ENCODE assay signal across 8 cellular contexts in genomic region chr16:20849587-20850390, GRCh38. TPM values are rescaled to one million over a fixed set of nuclear protein-coding genes. Genes with fewer than 3 reads are reported as not detected.
DNase-seq lines count a peak whose midpoint lies in the region; ATAC-seq, FAIRE-seq and TF ChIP-seq lines count a peak whose summit lies in the region.

No MANE protein-coding gene starts in this region.

- H3K27me3 Mint-ChIP-seq in chondrocyte (ENCODE audit: low read depth) = no peaks in the 10 kb centered on the region

- no peak overlapping the region for H3K4me2 ChIP-seq in HepG2 (ENCODE audit: low read depth, low read length)

- CTCF ChIA-PET in HepG2 (lab: Yijun Ruan, JAX; ENCODE audit: low intra/inter-chr PET ratio, low total read pairs) = interaction anchor here (0.6 to 3.4 kb wide), 9 partner anchors 25 to 307 kb away, joined by 3 to 56 read pairs (median 5); no protein-coding TSS in a partner anchor

- H3K27ac ChIP-seq in HepG2 (ENCODE audit: extremely low read length, insufficient read depth, low read length) = no peak overlapping the region

- H3K27ac Mint-ChIP-seq in chondrocyte (ENCODE audit: unreplicated experiment) = peak overlapping the region; percentile 79

- intact Hi-C loops in HepG2 (cut with micrococcal nuclease; ENCODE audit: unreplicated experiment) = loop anchor here (1.0 to 5.0 kb wide), 7 partner anchors 29 to 253 kb away; no protein-coding TSS in a partner anchor

- H3K9me3 Mint-ChIP-seq in chondrocyte (ENCODE audit: low read depth) = no peaks in the 10 kb centered on the region

- H3K4me1 ChIP-seq in HepG2 (ENCODE audit: insufficient read depth, low read length) = peaks cover 19% of the 10 kb centered on the region

- no peak overlapping the region for H3K4me3 Mint-ChIP-seq in chondrocyte (ENCODE audit: unreplicated experiment)

- H3K9ac ChIP-seq in HepG2 (ENCODE audit: insufficient read depth, low read depth, low read length) = no peak overlapping the region

- peak; percentile 97 for TF ChIP-seq RAD21 in HepG2 (CRISPR knock-in tag; IDR thresholded peaks at IDR 0.05)

- peaks cover 10% of the 10 kb centered on the region for H3K36me3 Mint-ChIP-seq in chondrocyte (ENCODE audit: low read depth)

- BruUV-seq in HepG2 (replicated peaks; lab: Mats Ljungman, UMichigan) = no TSS peak

- H2AFZ ChIP-seq in HepG2 (ENCODE audit: low read length) = no peak overlapping the region

- H3K4me1 Mint-ChIP-seq in chondrocyte (ENCODE audit: low read depth) = peaks cover 51% of the 10 kb centered on the region

- POLR2A ChIA-PET in HepG2 (lab: Yijun Ruan, JAX) = no interaction called here

- H3K36me3 ChIP-seq in HepG2 (replicated peaks in 1 of 2; ENCODE audit: control insufficient read depth in 1 of 2, insufficient read depth in 2 of 2, low read length in 2 of 2) = peaks cover 8 to 17% of the 10 kb centered on the region in 2 experiments

- no peaks in the 10 kb centered on the region for H4K20me1 ChIP-seq in HepG2 (ENCODE audit: insufficient read depth, low read length)

- no peak overlapping the region for H3K4me3 ChIP-seq in HepG2 (replicated peaks in 1 of 3; ENCODE audit: insufficient read depth in 1 of 3, low read depth in 2 of 3, low read length in 3 of 3)

- ATAC-seq in HepG2 (peak; percentile 57), GM18517 (IDR thresholded peaks at IDR 0.05; ENCODE audit: unreplicated experiment) (no peak)

- TF ChIP-seq EP300 in HepG2 (IDR thresholded peaks at IDR 0.05; ENCODE audit: low read depth in 2 of 2, low read length in 2 of 2) = no peak
- no peak for TF ChIP-seq EP300 in HepG2 (CRISPR knock-in tag; IDR thresholded peaks at IDR 0.05; ENCODE audit: borderline replicate concordance)

- no peaks in the 10 kb centered on the region for H3K27me3 ChIP-seq in HepG2 (ENCODE audit: control insufficient read depth in 1 of 2, insufficient read depth in 2 of 2, low read length in 2 of 2)

- no peak for TF ChIP-seq POLR2A in HepG2 (IDR thresholded peaks at IDR 0.05; ENCODE audit: insufficient read depth in 1 of 2, low read depth in 2 of 2, low read length in 2 of 2)

- TF ChIP-seq CTCF in chondrocyte (IDR thresholded peaks at IDR 0.05) (peak; percentile 99), HepG2 (CRISPR knock-in tag; IDR thresholded peaks at IDR 0.05) (peak; percentile 98)

- 53% methylated on average over 6 of the region's 6 CpGs for WGBS in HepG2 (ENCODE audit: low lambda C conversion rate)

- H3K79me2 ChIP-seq in HepG2 (ENCODE audit: insufficient read depth, low read length) = no peaks in the 10 kb centered on the region

- no peaks in the 10 kb centered on the region for H3K9me3 ChIP-seq in HepG2 (ENCODE audit: low read length)

- DNase-seq in SHP77 (lab: John Stamatoyannopoulos, UW) = peak; percentile 7 to 31
- no peak for DNase-seq in SHP77 treated with DMSO at 0.1 percent for 48 hours (lab: John Stamatoyannopoulos, UW)
- DNase-seq in NCI-H2171 treated with DMSO at 0.1 percent for 48 hours (lab: John Stamatoyannopoulos, UW) = peak; percentile 71
- peak; percentile 48 to 62 for DNase-seq in activated CD4-positive, alpha-beta T cell treated with anti-CD3 and anti-CD28 coated beads for 24 hours (ENCODE audit: low read depth in 2 of 2)
- DNase-seq in chondrocyte (ENCODE audit: low spot score) = no peak
- DNase-seq in HepG2 (ENCODE audit: low spot score) = peak; percentile 68
- DNase-seq in stimulated activated CD4-positive, alpha-beta T cell treated with anti-CD3 and anti-CD28 coated beads, Interleukin-4, amount 100 ng/mL, for 4 hours = peak; percentile 53 to 62

- FAIRE-seq in HepG2 (lab: Jason Lieb, UNC) = peak; percentile 77

- in situ Hi-C loops in HepG2 (cut with HindIII; ENCODE audit: extremely low pct_ligation_motif_present, low pct_unique_long_range_greater_than_20kb) = loop anchor here (5.0 kb wide), 1 partner anchor 233 kb away; no protein-coding TSS in a partner anchor

RNA-seq across cellular contexts. Expression of gene REXO5, which starts 43.5 kb away (rescaled TPM):
- total RNA-seq in chondrocyte = 2.9 to 6.9 TPM (median 4.0 TPM) in 3 replicates
- total RNA-seq in HepG2 (2016; rRNA removed; fragmentation: Illumina TruSeq; extraction: Trizol) = 13.1 and 14.4 TPM in 2 replicates
- total RNA-seq in HepG2 (2016; cell fraction: cytosol; rRNA removed; fragmentation: Illumina TruSeq; extraction: Trizol; ENCODE audit: low read depth) = 13.8 and 15.9 TPM in 2 replicates
- total RNA-seq in HepG2 (2016; cell fraction: insoluble cytoplasmic fraction; rRNA removed; fragmentation: Illumina TruSeq; extraction: Trizol) = 12.0 and 13.3 TPM in 2 replicates
- total RNA-seq in HepG2 (2016; cell fraction: membrane; rRNA removed; fragmentation: Illumina TruSeq; extraction: Trizol) = 10.3 and 11.4 TPM in 2 replicates
- 18.6 and 20.9 TPM in 2 replicates for total RNA-seq in HepG2 (2016; cell fraction: nucleus; rRNA removed; fragmentation: Illumina TruSeq; extraction: Trizol)
- polyA plus RNA-seq in HepG2 (2011; rRNA removed) = 5.5 and 5.9 TPM in 2 replicates
- polyA plus RNA-seq in HepG2 (2011; cell fraction: cytosol; rRNA removed) = 2.1 and 2.7 TPM in 2 replicates
- 9.1 and 9.5 TPM in 2 replicates for polyA plus RNA-seq in HepG2 (2011; cell fraction: nucleus; rRNA removed)
- 3.5 and 6.7 TPM in 2 replicates for polyA plus RNA-seq in HepG2 (2012)
- polyA plus RNA-seq in HepG2 (2016; cell fraction: cytosol; fragmentation: Illumina TruSeq; extraction: Trizol; ENCODE audit: low read depth) = 2.0 and 2.6 TPM in 2 replicates
- polyA plus RNA-seq in HepG2 (2016; cell fraction: insoluble cytoplasmic fraction; fragmentation: Illumina TruSeq; extraction: Trizol; ENCODE audit: low read depth) = 10.4 and 10.8 TPM in 2 replicates
- polyA plus RNA-seq in HepG2 (2016; cell fraction: membrane; fragmentation: Illumina TruSeq; extraction: Trizol; ENCODE audit: low read depth) = 3.7 and 4.7 TPM in 2 replicates
- polyA plus RNA-seq in HepG2 (2016; cell fraction: nucleus; fragmentation: Illumina TruSeq; extraction: Trizol; ENCODE audit: insufficient read depth, low read depth) = 17.5 and 20.3 TPM in 2 replicates
- polyA minus RNA-seq in HepG2 (2011; rRNA and poly(A)+ RNA removed; ENCODE audit: low replicate concordance) = 6.7 and 10.1 TPM in 2 replicates
- polyA minus RNA-seq in HepG2 (2011; cell fraction: cytosol; rRNA and poly(A)+ RNA removed) = 3.8 and 5.8 TPM in 2 replicates
- polyA minus RNA-seq in HepG2 (2011; cell fraction: nucleus; rRNA and poly(A)+ RNA removed) = 26.3 and 29.6 TPM in 2 replicates

RNA-seq across cellular contexts. Expression of gene ERI2, which starts 43.5 kb away (rescaled TPM):
- total RNA-seq in chondrocyte (11.5 to 17.7 TPM (median 13.3 TPM) in 3 replicates), HepG2 (2016; rRNA removed; fragmentation: Illumina TruSeq; extraction: Trizol) (41.3 and 53.1 TPM in 2 replicates)
- 19.3 and 19.4 TPM in 2 replicates for total RNA-seq in HepG2 (2016; cell fraction: cytosol; rRNA removed; fragmentation: Illumina TruSeq; extraction: Trizol; ENCODE audit: low read depth)
- 40.2 and 47.3 TPM in 2 replicates for total RNA-seq in HepG2 (2016; cell fraction: insoluble cytoplasmic fraction; rRNA removed; fragmentation: Illumina TruSeq; extraction: Trizol)
- 41.1 and 44.1 TPM in 2 replicates for total RNA-seq in HepG2 (2016; cell fraction: membrane; rRNA removed; fragmentation: Illumina TruSeq; extraction: Trizol)
- 48.1 and 48.5 TPM in 2 replicates for total RNA-seq in HepG2 (2016; cell fraction: nucleus; rRNA removed; fragmentation: Illumina TruSeq; extraction: Trizol)
- polyA plus RNA-seq in HepG2 (2011; rRNA removed) = 16.3 and 17.4 TPM in 2 replicates
- polyA plus RNA-seq in HepG2 (2011; cell fraction: cytosol; rRNA removed) = 7.2 and 9.4 TPM in 2 replicates
- polyA plus RNA-seq in HepG2 (2011; cell fraction: nucleus; rRNA removed) = 24.8 and 33.6 TPM in 2 replicates
- 11.3 and 21.2 TPM in 2 replicates for polyA plus RNA-seq in HepG2 (2012)
- polyA plus RNA-seq in HepG2 (2016; cell fraction: cytosol; fragmentation: Illumina TruSeq; extraction: Trizol; ENCODE audit: low read depth) = 3.9 and 6.1 TPM in 2 replicates
- 40.1 and 44.5 TPM in 2 replicates for polyA plus RNA-seq in HepG2 (2016; cell fraction: insoluble cytoplasmic fraction; fragmentation: Illumina TruSeq; extraction: Trizol; ENCODE audit: low read depth)
- polyA plus RNA-seq in HepG2 (2016; cell fraction: membrane; fragmentation: Illumina TruSeq; extraction: Trizol; ENCODE audit: low read depth) = 16.7 and 17.7 TPM in 2 replicates
- 46.2 and 48.0 TPM in 2 replicates for polyA plus RNA-seq in HepG2 (2016; cell fraction: nucleus; fragmentation: Illumina TruSeq; extraction: Trizol; ENCODE audit: insufficient read depth, low read depth)
- polyA minus RNA-seq in HepG2 (2011; rRNA and poly(A)+ RNA removed; ENCODE audit: low replicate concordance) = 10.5 and 15.9 TPM in 2 replicates
- 8.3 and 13.4 TPM in 2 replicates for polyA minus RNA-seq in HepG2 (2011; cell fraction: cytosol; rRNA and poly(A)+ RNA removed)
- 45.3 and 46.2 TPM in 2 replicates for polyA minus RNA-seq in HepG2 (2011; cell fraction: nucleus; rRNA and poly(A)+ RNA removed)

RNA-seq across cellular contexts. Expression of gene DCUN1D3, which starts 50.4 kb away (rescaled TPM):
- 40.9 to 46.0 TPM (median 44.4 TPM) in 3 replicates for total RNA-seq in chondrocyte
- total RNA-seq in HepG2 (2016; rRNA removed; fragmentation: Illumina TruSeq; extraction: Trizol) = 19.3 and 26.1 TPM in 2 replicates
- 5.0 and 5.9 TPM in 2 replicates for total RNA-seq in HepG2 (2016; cell fraction: cytosol; rRNA removed; fragmentation: Illumina TruSeq; extraction: Trizol; ENCODE audit: low read depth)
- 19.9 and 24.5 TPM in 2 replicates for total RNA-seq in HepG2 (2016; cell fraction: insoluble cytoplasmic fraction; rRNA removed; fragmentation: Illumina TruSeq; extraction: Trizol)
- 16.0 and 17.0 TPM in 2 replicates for total RNA-seq in HepG2 (2016; cell fraction: membrane; rRNA removed; fragmentation: Illumina TruSeq; extraction: Trizol)
- total RNA-seq in HepG2 (2016; cell fraction: nucleus; rRNA removed; fragmentation: Illumina TruSeq; extraction: Trizol) = 14.7 and 15.1 TPM in 2 replicates
- polyA plus RNA-seq in HepG2 (2011; rRNA removed) = 5.0 and 6.3 TPM in 2 replicates
- polyA plus RNA-seq in HepG2 (2011; cell fraction: cytosol; rRNA removed) = 3.9 and 4.7 TPM in 2 replicates
- 12.3 and 12.9 TPM in 2 replicates for polyA plus RNA-seq in HepG2 (2011; cell fraction: nucleus; rRNA removed)
- 5.8 and 5.9 TPM in 2 replicates for polyA plus RNA-seq in HepG2 (2012)
- 0.90 and 1.3 TPM in 2 replicates for polyA plus RNA-seq in HepG2 (2016; cell fraction: cytosol; fragmentation: Illumina TruSeq; extraction: Trizol; ENCODE audit: low read depth)
- 10.0 and 11.9 TPM in 2 replicates for polyA plus RNA-seq in HepG2 (2016; cell fraction: insoluble cytoplasmic fraction; fragmentation: Illumina TruSeq; extraction: Trizol; ENCODE audit: low read depth)
- 4.5 and 5.0 TPM in 2 replicates for polyA plus RNA-seq in HepG2 (2016; cell fraction: membrane; fragmentation: Illumina TruSeq; extraction: Trizol; ENCODE audit: low read depth)
- 19.3 and 20.7 TPM in 2 replicates for polyA plus RNA-seq in HepG2 (2016; cell fraction: nucleus; fragmentation: Illumina TruSeq; extraction: Trizol; ENCODE audit: insufficient read depth, low read depth)
- 4.9 and 13.7 TPM in 2 replicates for polyA minus RNA-seq in HepG2 (2011; rRNA and poly(A)+ RNA removed; ENCODE audit: low replicate concordance)
- 9.6 and 11.5 TPM in 2 replicates for polyA minus RNA-seq in HepG2 (2011; cell fraction: cytosol; rRNA and poly(A)+ RNA removed)
- polyA minus RNA-seq in HepG2 (2011; cell fraction: nucleus; rRNA and poly(A)+ RNA removed) = 39.1 and 40.5 TPM in 2 replicates

RNA-seq across cellular contexts. Expression of gene LYRM1, which starts 50.8 kb away (rescaled TPM):
- total RNA-seq in chondrocyte (18.1 to 20.1 TPM (median 18.5 TPM) in 3 replicates), HepG2 (2016; rRNA removed; fragmentation: Illumina TruSeq; extraction: Trizol) (82.6 and 106 TPM in 2 replicates)
- total RNA-seq in HepG2 (2016; cell fraction: cytosol; rRNA removed; fragmentation: Illumina TruSeq; extraction: Trizol; ENCODE audit: low read depth) = 95.5 and 110 TPM in 2 replicates
- total RNA-seq in HepG2 (2016; cell fraction: insoluble cytoplasmic fraction; rRNA removed; fragmentation: Illumina TruSeq; extraction: Trizol) = 87.8 and 105 TPM in 2 replicates
- 174 and 185 TPM in 2 replicates for total RNA-seq in HepG2 (2016; cell fraction: membrane; rRNA removed; fragmentation: Illumina TruSeq; extraction: Trizol)
- total RNA-seq in HepG2 (2016; cell fraction: nucleus; rRNA removed; fragmentation: Illumina TruSeq; extraction: Trizol) = 39.6 and 43.2 TPM in 2 replicates
- polyA plus RNA-seq in HepG2 (2011; rRNA removed) = 46.1 and 59.2 TPM in 2 replicates
- 37.9 and 54.1 TPM in 2 replicates for polyA plus RNA-seq in HepG2 (2011; cell fraction: cytosol; rRNA removed)
- polyA plus RNA-seq in HepG2 (2011; cell fraction: nucleus; rRNA removed) = 18.8 and 19.1 TPM in 2 replicates
- polyA plus RNA-seq in HepG2 (2012) = 51.6 and 58.6 TPM in 2 replicates
- polyA plus RNA-seq in HepG2 (2016; cell fraction: cytosol; fragmentation: Illumina TruSeq; extraction: Trizol; ENCODE audit: low read depth) = 162 and 195 TPM in 2 replicates
- polyA plus RNA-seq in HepG2 (2016; cell fraction: insoluble cytoplasmic fraction; fragmentation: Illumina TruSeq; extraction: Trizol; ENCODE audit: low read depth) = 151 and 158 TPM in 2 replicates
- 245 TPM in 2 replicates for polyA plus RNA-seq in HepG2 (2016; cell fraction: membrane; fragmentation: Illumina TruSeq; extraction: Trizol; ENCODE audit: low read depth)
- 81.9 and 88.0 TPM in 2 replicates for polyA plus RNA-seq in HepG2 (2016; cell fraction: nucleus; fragmentation: Illumina TruSeq; extraction: Trizol; ENCODE audit: insufficient read depth, low read depth)
- 6.1 and 16.0 TPM in 2 replicates for polyA minus RNA-seq in HepG2 (2011; rRNA and poly(A)+ RNA removed; ENCODE audit: low replicate concordance)
- polyA minus RNA-seq in HepG2 (2011; cell fraction: cytosol; rRNA and poly(A)+ RNA removed) = 23.7 and 24.1 TPM in 2 replicates
- 16.4 and 21.4 TPM in 2 replicates for polyA minus RNA-seq in HepG2 (2011; cell fraction: nucleus; rRNA and poly(A)+ RNA removed)

Comparison
In these comparisons a context has a peak if more than half of its experiments do, and no peak if none do; other contexts are left out.
1. DNase-seq: peak in SHP77 (2 of 2), NCI-H2171 treated with DMSO at 0.1 percent for 48 hours (single experiment), activated CD4-positive, alpha-beta T cell treated with anti-CD3 and anti-CD28 coated beads for 24 hours (2 of 2), HepG2 (single experiment) and stimulated activated CD4-positive, alpha-beta T cell treated with anti-CD3 and anti-CD28 coated beads, Interleukin-4, amount 100 ng/mL, for 4 hours (2 of 2); none in SHP77 treated with DMSO at 0.1 percent for 48 hours (single experiment) and chondrocyte (single experiment).